Comparison of ENCODE assay signal across 13 cellular contexts in the genomic region with DNA sequence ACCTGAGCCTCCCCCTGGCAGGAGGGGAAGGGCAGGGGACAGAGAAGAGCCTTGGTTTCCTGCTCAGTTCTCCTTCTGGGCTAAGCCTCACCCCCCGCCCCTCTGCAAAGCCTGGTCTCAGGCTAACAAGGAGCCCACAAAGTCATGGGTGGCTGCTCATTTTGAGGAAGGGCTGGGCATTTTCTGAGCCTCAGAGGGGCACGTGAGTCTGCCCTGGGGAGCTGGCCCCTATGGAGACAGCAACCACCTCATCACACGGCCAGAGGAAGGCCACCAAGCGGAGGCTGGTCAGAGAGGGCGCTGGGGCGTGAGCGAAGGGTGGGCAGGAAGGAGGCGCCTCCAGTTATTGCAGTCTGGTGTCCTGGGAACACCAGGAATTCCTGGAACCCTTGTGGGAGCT. TPM values are rescaled to one million over a fixed set of nuclear protein-coding genes. Genes with fewer than 3 reads are reported as not detected.
A peak's percentile ranks its signal among the peaks of the same experiment; 100 is the strongest.
DNase-seq lines count a peak whose midpoint lies in the region; ATAC-seq and TF ChIP-seq lines count a peak whose summit lies in the region.
"Had no signal": no experiment of that assay in that cellular context is flagged by ENCODE, and none has a peak within 500 bp of the region (broad histone marks: within the 10 kb centered on the region; RNA-seq: fewer than 3 reads in every experiment).

No MANE protein-coding gene starts in this region.

- TF ChIP-seq CTCF in activated B cell treated with CpG ODN at 0.5 μM for 24 hours (IDR thresholded peaks at IDR 0.05) (no peak), gastrocnemius medialis (IDR thresholded peaks at IDR 0.05 in 4 of 5, conservative IDR thresholded peaks at IDR 0.05 in 1 of 5) (no peak)

- H3K4me3 ChIP-seq in gastrocnemius medialis: no peak overlapping the region

- CTCF ChIA-PET in activated B cell treated with CpG ODN at 0.5 μM for 24 hours (lab: Charles Lee): interaction anchor here (0.6 to 1.9 kb wide), 5 partner anchors 59 to 442 kb away, joined by 3 to 11 read pairs (median 3); no protein-coding TSS in a partner anchor

- peaks cover 23% of the 10 kb centered on the region for H3K4me1 Mint-ChIP-seq in activated B cell treated with CpG ODN at 0.5 μM for 24 hours

- ATAC-seq in GM18505 (IDR thresholded peaks at IDR 0.05; ENCODE audit: unreplicated experiment) (no peak), activated B cell treated with CpG ODN at 0.5 μM for 24 hours (ENCODE audit: low read depth) (peak; percentile 38), gastrocnemius medialis (no peak), GM18909 (IDR thresholded peaks at IDR 0.05; ENCODE audit: poor library complexity, unreplicated experiment) (no peak), HG03095 (IDR thresholded peaks at IDR 0.05; ENCODE audit: unreplicated experiment) (no peak)
- ATAC-seq: activated CD4-positive, CD25-positive, alpha-beta regulatory T cell treated with anti-CD3 and anti-CD28 coated beads, Interleukin-2, amount 50 U/mL, for 24 hours had no signal

- in situ Hi-C loops in gastrocnemius medialis (cut with MboI; ENCODE audit: low sequenced_read_pairs in 4 of 4): no loop called here

- H3K27ac ChIP-seq in gastrocnemius medialis: peak overlapping the region in 3 of 4 donors; percentile 81 to 89 (median 85)

- no peak overlapping the region for H3K27ac Mint-ChIP-seq in activated B cell treated with CpG ODN at 0.5 μM for 24 hours
- H3K27ac Mint-ChIP-seq: activated naive CD8-positive, alpha-beta T cell; T-helper 1 cell treated with Interleukin-12 subunit alpha and Interleukin-12 subunit beta and Interleukin-4 antibody, amounts not matched to agents 30 μg/mL and 1 μg/mL, for 36 hours had no signal

- H3K4me3 Mint-ChIP-seq in activated B cell treated with CpG ODN at 0.5 μM for 24 hours: no peak overlapping the region
- H3K4me3 Mint-ChIP-seq: activated naive CD8-positive, alpha-beta T cell; T-helper 1 cell treated with Interleukin-12 subunit alpha and Interleukin-12 subunit beta and Interleukin-4 antibody, amounts not matched to agents 30 μg/mL and 1 μg/mL, for 36 hours had no signal

- H3K27me3 Mint-ChIP-seq in activated B cell treated with CpG ODN at 0.5 μM for 24 hours: peaks cover 2% of the 10 kb centered on the region
- H3K27me3 Mint-ChIP-seq: activated naive CD8-positive, alpha-beta T cell had no signal

- peaks cover 2% of the 10 kb centered on the region for H3K36me3 Mint-ChIP-seq in activated B cell treated with CpG ODN at 0.5 μM for 24 hours (ENCODE audit: low read depth)
- H3K36me3 Mint-ChIP-seq: activated naive CD8-positive, alpha-beta T cell had no signal

- H3K4me1 ChIP-seq in gastrocnemius medialis: peaks cover 28 to 33% of the 10 kb centered on the region in 2 donors

- TF ChIP-seq POLR2A in GM18505 (IDR thresholded peaks at IDR 0.05; ENCODE audit: borderline replicate concordance, extremely low read depth, insufficient read depth, insufficient read length): peak; percentile 25
- TF ChIP-seq POLR2A in gastrocnemius medialis (IDR thresholded peaks at IDR 0.05): no peak

- POLR2A ChIA-PET in activated B cell treated with CpG ODN at 0.5 μM for 24 hours (lab: Charles Lee): interaction anchor here (0.7 to 1.2 kb wide), 2 partner anchors 10 to 63 kb away, joined by 3 to 4 read pairs; no protein-coding TSS in a partner anchor

- no peaks in the 10 kb centered on the region for H3K27me3 ChIP-seq in gastrocnemius medialis

- H3K36me3 ChIP-seq in gastrocnemius medialis: peaks cover 0 to 12% of the 10 kb centered on the region in 2 donors

- H3K9me3 ChIP-seq in gastrocnemius medialis: no peaks in the 10 kb centered on the region

- DNase-seq in activated B cell treated with CpG ODN at 0.5 μM for 24 hours (no peak), kidney tubule cell (ENCODE audit: low spot score) (peak; percentile 41), gastrocnemius medialis (no peak), dedifferentiated amniotic fluid mesenchymal stem cell (ENCODE audit: extremely low spot score) (no peak)
- no peak for DNase-seq in stimulated activated CD4-positive, alpha-beta T cell treated with anti-CD3 and anti-CD28 coated beads, Interleukin-4, amount 100 ng/mL, for 4 hours
- DNase-seq: activated CD8-positive, alpha-beta memory T cell treated with anti-CD3 and anti-CD28 coated beads, Interleukin-2, amount 50 U/mL, for 4 hours; stimulated activated CD4-positive, alpha-beta T cell treated with anti-CD3 and anti-CD28 coated beads, Interleukin-15, amount 100 ng/mL, for 24 hours had no signal

- no peaks in the 10 kb centered on the region for H3K9me3 Mint-ChIP-seq in activated B cell treated with CpG ODN at 0.5 μM for 24 hours
- H3K9me3 Mint-ChIP-seq: T-helper 1 cell treated with Interleukin-12 subunit alpha and Interleukin-12 subunit beta and Interleukin-4 antibody, amounts not matched to agents 30 μg/mL and 1 μg/mL, for 36 hours had no signal

- intact Hi-C loops in activated B cell treated with CpG ODN at 0.5 μM for 24 hours (cut with micrococcal nuclease) (loop anchor here (1.0 to 2.0 kb wide), 3 partner anchors 39 to 280 kb away; no protein-coding TSS in a partner anchor), gastrocnemius medialis (cut with DNase I; ENCODE audit: low total_unique reads) (no loop called here)

RNA-seq across cellular contexts. Expression of a gene that starts 18.7 kb away (rescaled TPM):
- total RNA-seq in activated B cell treated with CpG ODN at 0.5 μM for 24 hours (36.1 and 42.0 TPM in 2 replicates), gastrocnemius medialis (10 to 100 TPM; 22.9 to 37.5 (median 30.1) TPM)
